In the genomic region with DNA sequence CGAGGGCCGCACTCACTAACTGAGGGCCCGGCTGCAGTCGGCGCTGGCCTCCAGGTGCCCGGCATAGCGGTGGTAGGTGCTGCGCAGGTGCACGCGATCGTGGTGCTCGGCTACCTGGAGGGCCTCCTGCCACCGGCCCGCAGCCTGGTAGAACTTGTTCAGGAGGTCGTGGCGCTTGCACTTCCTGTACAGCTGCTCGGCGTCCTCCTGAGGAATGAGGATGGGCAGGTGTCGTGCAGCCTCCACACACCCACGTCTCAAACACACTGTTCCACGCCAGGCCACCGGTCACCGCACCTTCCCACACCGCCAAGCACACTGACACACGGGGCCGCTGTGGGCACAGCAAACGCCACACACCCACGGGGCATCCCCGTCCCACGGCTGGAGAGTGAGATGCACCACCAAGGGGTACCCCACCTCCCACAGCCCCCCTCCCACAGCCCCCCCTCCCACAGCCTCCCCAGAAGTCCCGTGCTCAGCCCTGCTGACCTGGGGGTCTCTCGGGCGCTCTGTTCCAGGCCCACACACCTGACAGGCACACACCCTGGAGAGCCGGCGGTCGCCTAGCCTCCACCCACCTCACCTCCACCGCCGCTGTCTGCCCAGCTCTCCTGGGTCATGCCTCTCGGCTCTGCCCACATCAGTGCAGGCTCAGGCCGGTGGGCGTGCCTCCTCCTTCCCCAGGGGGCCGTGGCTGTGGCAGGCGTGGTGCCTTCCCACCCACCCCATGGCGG, we compare ENCODE assay signal across 25 cellular contexts. TPM values are rescaled to one million over a fixed set of nuclear protein-coding genes. Genes with fewer than 3 reads are reported as not detected.
DNase-seq lines count a peak whose midpoint lies in the region; ATAC-seq and TF ChIP-seq lines count a peak whose summit lies in the region.
"Had no signal": no experiment of that assay in that cellular context is flagged by ENCODE, and none has a peak within 500 bp of the region (broad histone marks: within the 10 kb centered on the region; RNA-seq: fewer than 3 reads in every experiment).

No MANE protein-coding gene starts in this region.

- H3K9me3 ChIP-seq in T-helper 17 cell (ENCODE audit: control insufficient read depth, low read length, poor library complexity, severe bottlenecking) = no peaks in the 10 kb centered on the region
- no peaks in the 10 kb centered on the region for H3K9me3 ChIP-seq in right lobe of liver

- no peak for TF ChIP-seq POLR2A in right lobe of liver (IDR thresholded peaks at IDR 0.05)

- H3K27ac Mint-ChIP-seq in T-helper 17 cell = peak overlapping the region; percentile 3
- peak overlapping the region; percentile 50 for H3K27ac Mint-ChIP-seq in activated naive CD8-positive, alpha-beta T cell
- no peak overlapping the region for H3K27ac Mint-ChIP-seq in stimulated activated memory B cell treated with anti-CD40 and anti-IgM and Interleukin-4, amounts not matched to agents 10 μg/mL and 1 μg/mL and 100 μg/mL, for 72 hours
- H3K27ac Mint-ChIP-seq: activated B cell treated with CpG ODN at 0.5 μM for 24 hours; endodermal cell; T-helper 1 cell treated with Interleukin-12 subunit alpha and Interleukin-12 subunit beta and Interleukin-4 antibody, amounts not matched to agents 30 μg/mL and 1 μg/mL, for 36 hours had no signal

- peak; percentile 66 for ATAC-seq in T-helper 17 cell
- ATAC-seq in stimulated activated memory B cell treated with anti-CD40 and anti-IgM and Interleukin-4, amounts not matched to agents 10 μg/mL and 1 μg/mL and 100 μg/mL, for 72 hours = peak; percentile 17
- no peak for ATAC-seq in right lobe of liver
- no peak for ATAC-seq in HG03196 (IDR thresholded peaks at IDR 0.05; ENCODE audit: unreplicated experiment)
- ATAC-seq in HG03095 (IDR thresholded peaks at IDR 0.05; ENCODE audit: unreplicated experiment) = no peak
- ATAC-seq: sciatic nerve had no signal

- no peaks in the 10 kb centered on the region for H3K36me3 ChIP-seq in right lobe of liver

- intact Hi-C loops in right lobe of liver (cut with DNase I) = no loop called here

- no peaks in the 10 kb centered on the region for H3K27me3 ChIP-seq in right lobe of liver

- no peak for TF ChIP-seq CTCF in right lobe of liver (IDR thresholded peaks at IDR 0.05)

- no peak overlapping the region for H3K4me3 ChIP-seq in right lobe of liver

- no CpG with 5 or more reads among the region's 44 CpGs for WGBS in right lobe of liver (ENCODE audit: insufficient coverage, low coverage, low lambda C conversion rate, missing lambda C conversion rate)

- H3K27ac ChIP-seq in right lobe of liver = no peak overlapping the region
- H3K27ac ChIP-seq: 22Rv1 had no signal

- H3K4me1 Mint-ChIP-seq in T-helper 17 cell = peaks cover 15% of the 10 kb centered on the region
- H3K4me1 Mint-ChIP-seq in activated naive CD8-positive, alpha-beta T cell (ENCODE audit: low read depth) = peaks cover 20% of the 10 kb centered on the region
- H3K4me1 Mint-ChIP-seq in stimulated activated memory B cell treated with anti-CD40 and anti-IgM and Interleukin-4, amounts not matched to agents 10 μg/mL and 1 μg/mL and 100 μg/mL, for 72 hours = no peaks in the 10 kb centered on the region
- H3K4me1 Mint-ChIP-seq: activated B cell treated with CpG ODN at 0.5 μM for 24 hours, endodermal cell had no signal

- H3K4me1 ChIP-seq in right lobe of liver = no peaks in the 10 kb centered on the region

- H3K4me3 Mint-ChIP-seq in T-helper 17 cell = peak overlapping the region; percentile 77
- peak overlapping the region; percentile 82 for H3K4me3 Mint-ChIP-seq in activated naive CD8-positive, alpha-beta T cell
- no peak overlapping the region for H3K4me3 Mint-ChIP-seq in stimulated activated memory B cell treated with anti-CD40 and anti-IgM and Interleukin-4, amounts not matched to agents 10 μg/mL and 1 μg/mL and 100 μg/mL, for 72 hours
- H3K4me3 Mint-ChIP-seq: activated B cell treated with CpG ODN at 0.5 μM for 24 hours; endodermal cell; T-helper 1 cell treated with Interleukin-12 subunit alpha and Interleukin-12 subunit beta and Interleukin-4 antibody, amounts not matched to agents 30 μg/mL and 1 μg/mL, for 36 hours had no signal

- DNase-seq in DMS153 (lab: John Stamatoyannopoulos, UW) (peak; percentile 3), DMS153 treated with DMSO at 0.1 percent for 48 hours (lab: John Stamatoyannopoulos, UW; ENCODE audit: unreplicated experiment) (no peak), T-helper 17 cell (no peak), right lobe of liver (no peak)
- DNase-seq: activated B cell treated with CpG ODN at 0.5 μM for 24 hours, anterior cingulate cortex, C1 segment of cervical spinal cord, DMS53, endodermal cell, head of caudate nucleus, NCI-H1105 treated with DMSO at 0.1 percent for 48 hours, OCI-M1, SIG-M5 had no signal

- no peaks in the 10 kb centered on the region for H3K36me3 Mint-ChIP-seq in T-helper 17 cell (ENCODE audit: low read depth)
- no peaks in the 10 kb centered on the region for H3K36me3 Mint-ChIP-seq in activated naive CD8-positive, alpha-beta T cell
- H3K36me3 Mint-ChIP-seq in stimulated activated memory B cell treated with anti-CD40 and anti-IgM and Interleukin-4, amounts not matched to agents 10 μg/mL and 1 μg/mL and 100 μg/mL, for 72 hours = no peaks in the 10 kb centered on the region

- no peaks in the 10 kb centered on the region for H3K27me3 Mint-ChIP-seq in T-helper 17 cell
- no peaks in the 10 kb centered on the region for H3K27me3 Mint-ChIP-seq in activated naive CD8-positive, alpha-beta T cell
- no peaks in the 10 kb centered on the region for H3K27me3 Mint-ChIP-seq in stimulated activated memory B cell treated with anti-CD40 and anti-IgM and Interleukin-4, amounts not matched to agents 10 μg/mL and 1 μg/mL and 100 μg/mL, for 72 hours
- H3K27me3 Mint-ChIP-seq: activated B cell treated with CpG ODN at 0.5 μM for 24 hours had no signal

- H3K9me3 Mint-ChIP-seq in activated naive CD8-positive, alpha-beta T cell (ENCODE audit: low read depth) = no peaks in the 10 kb centered on the region
- no peaks in the 10 kb centered on the region for H3K9me3 Mint-ChIP-seq in stimulated activated memory B cell treated with anti-CD40 and anti-IgM and Interleukin-4, amounts not matched to agents 10 μg/mL and 1 μg/mL and 100 μg/mL, for 72 hours
- H3K9me3 Mint-ChIP-seq: activated B cell treated with CpG ODN at 0.5 μM for 24 hours; endodermal cell; T-helper 1 cell treated with Interleukin-12 subunit alpha and Interleukin-12 subunit beta and Interleukin-4 antibody, amounts not matched to agents 30 μg/mL and 1 μg/mL, for 36 hours had no signal

RNA-seq across cellular contexts. Expression of gene TMEM204, which starts 7.4 kb away (rescaled TPM):
- 10 to 100 TPM; 22.2 to 23.4 TPM for total RNA-seq in T-helper 17 cell
- total RNA-seq in right lobe of liver = 10 to 100 TPM in 2 of 6 experiments, 1 to 10 TPM in 4; 4.7 to 18.7 (median 8.9) TPM
- total RNA-seq: endodermal cell had no signal

RNA-seq across cellular contexts. Expression of gene TELO2, which starts 32.9 kb away (rescaled TPM):
- total RNA-seq in T-helper 17 cell (10 to 100 TPM; 36.4 to 39.7 TPM), right lobe of liver (10 to 100 TPM in 5 of 6 experiments, 1 to 10 TPM in 1; 9.5 to 31.0 (median 20.8) TPM)

RNA-seq across cellular contexts. Expression of gene PTX4, which starts 37.3 kb away (rescaled TPM):
- total RNA-seq in T-helper 17 cell (not detected), right lobe of liver (not detected)
- total RNA-seq: activated B cell treated with CpG ODN at 0.5 μM for 24 hours, cerebellum, endodermal cell, HT1080, lower leg skin, omental fat pad, sciatic nerve, subcutaneous adipose tissue had no signal

RNA-seq across cellular contexts. Expression of gene CLCN7, which starts 51.2 kb away (rescaled TPM):
- total RNA-seq in T-helper 17 cell (100 to 1,000 TPM in 1 of 2 donors, 10 to 100 TPM in 1; 93.9 to 113 TPM), right lobe of liver (10 to 100 TPM; 36.0 to 50.8 (median 40.8) TPM)

Comparison
In these comparisons a context has a peak if more than half of its experiments do, and no peak if none do; other contexts are left out.
1. ATAC-seq: peak in T-helper 17 cell (single experiment) and stimulated activated memory B cell treated with anti-CD40 and anti-IgM and Interleukin-4, amounts not matched to agents 10 μg/mL and 1 μg/mL and 100 μg/mL, for 72 hours (single experiment); none in right lobe of liver (0 of 4), HG03196 (single experiment) and HG03095 (single experiment).